8 cellular contexts compared by ENCODE assay signal in the genomic region with DNA sequence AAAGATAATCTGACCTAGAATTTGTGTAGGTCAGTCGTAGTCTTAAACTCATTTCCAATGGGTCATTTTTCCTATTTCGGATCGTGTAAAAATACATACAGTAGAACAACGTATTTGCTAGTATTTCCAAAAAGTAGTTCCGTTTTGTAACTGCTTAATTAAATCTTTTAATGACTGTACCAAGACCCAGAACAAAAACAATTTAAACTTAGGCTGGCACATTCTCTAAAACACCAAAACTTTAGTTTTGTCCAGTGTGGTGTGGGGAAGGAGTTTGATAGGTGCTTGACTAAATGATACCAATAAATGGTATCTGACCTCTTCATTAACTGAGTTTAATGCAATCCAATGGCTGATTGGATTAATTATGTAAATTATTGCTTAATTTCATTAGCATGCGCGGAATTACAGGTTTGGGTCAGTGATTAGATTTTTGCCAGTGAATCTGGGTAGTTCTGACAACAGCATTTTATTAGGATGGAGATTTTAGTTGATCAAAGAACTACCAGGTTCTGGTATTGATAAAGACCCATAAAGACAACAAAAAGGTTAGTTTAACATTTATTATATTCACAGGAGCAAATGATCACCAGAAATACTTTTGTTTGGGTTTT. TPM values are rescaled to one million over a fixed set of nuclear protein-coding genes. Genes with fewer than 3 reads are reported as not detected.
DNase-seq lines count a peak whose midpoint lies in the region; ATAC-seq and TF ChIP-seq lines count a peak whose summit lies in the region.

No MANE protein-coding gene starts in this region.

- no peak overlapping the region for H3K4me3 Mint-ChIP-seq in activated CD4-positive, alpha-beta T cell treated with anti-CD3 and anti-CD28 coated beads for 36 hours

- no peak overlapping the region for H2AK5ac ChIP-seq in mesenchymal stem cell (ENCODE audit: low read length, severe bottlenecking)

- H3K36me3 Mint-ChIP-seq in activated CD4-positive, alpha-beta T cell treated with anti-CD3 and anti-CD28 coated beads for 36 hours (ENCODE audit: low read depth), result peaks cover 3% of the 10 kb centered on the region

- no peaks in the 10 kb centered on the region for H3K27me3 Mint-ChIP-seq in activated CD4-positive, alpha-beta T cell treated with anti-CD3 and anti-CD28 coated beads for 36 hours

- WGBS in mesenchymal stem cell, result 10% methylated on average over 2 of the region's 7 CpGs

- intact Hi-C loops in left colon (cut with DNase I, micrococcal nuclease), result loop anchor here in 1 of 2 donors (10.0 kb wide), 2 partner anchors 417 to 707 kb away; partner anchors contain the start of gene ZNF184
- intact Hi-C loops in activated CD4-positive, alpha-beta T cell treated with anti-CD3 and anti-CD28 coated beads for 36 hours (cut with DNase I, micrococcal nuclease), result loop anchor here (2.0 to 10.0 kb wide), 8 partner anchors 204 to 1849 kb away; partner anchors contain the start of gene ZNF184 (in 1 of the 2)

- in situ Hi-C loops in astrocyte of the cerebellum (cut with HindIII; ENCODE audit: low sequenced_read_pairs), result loop anchor here (5.0 kb wide), 1 partner anchor 69 kb away; a partner anchor contains a TSS

- no peak overlapping the region for H3K18ac ChIP-seq in mesenchymal stem cell (ENCODE audit: low read depth in 1 of 2, low read length in 2 of 2)

- H4K8ac ChIP-seq in mesenchymal stem cell (ENCODE audit: low read length), result no peak overlapping the region

- no peak overlapping the region for H2BK12ac ChIP-seq in mesenchymal stem cell (ENCODE audit: low read length in 2 of 2)

- no peak for ATAC-seq in left colon
- no peak for ATAC-seq in activated CD4-positive, alpha-beta T cell treated with anti-CD3 and anti-CD28 coated beads for 36 hours

- H3K23ac ChIP-seq in mesenchymal stem cell (ENCODE audit: low read length in 2 of 2), result no peak overlapping the region

- no peak overlapping the region for H4K91ac ChIP-seq in mesenchymal stem cell (ENCODE audit: low read length)

- peaks cover 13% of the 10 kb centered on the region for H3K4me1 ChIP-seq in mesenchymal stem cell (ENCODE audit: control insufficient read depth, insufficient read depth, low read depth, low read length)

- peak overlapping the region; percentile 79 for H3K9ac ChIP-seq in mesenchymal stem cell (ENCODE audit: low read length)

- no peaks in the 10 kb centered on the region for H3K9me3 ChIP-seq in mesenchymal stem cell (ENCODE audit: control insufficient read depth, low read length)

- peak overlapping the region; percentile 99 for H3K27ac ChIP-seq in C4-2B
- H3K27ac ChIP-seq in mesenchymal stem cell (ENCODE audit: low read length, poor library complexity, severe bottlenecking), result peak overlapping the region; percentile 30

- H3K27ac Mint-ChIP-seq in activated CD4-positive, alpha-beta T cell treated with anti-CD3 and anti-CD28 coated beads for 36 hours, result no peak overlapping the region

- H3K9me3 Mint-ChIP-seq in activated CD4-positive, alpha-beta T cell treated with anti-CD3 and anti-CD28 coated beads for 36 hours (ENCODE audit: low read depth), result no peaks in the 10 kb centered on the region

- no peak overlapping the region for H2BK5ac ChIP-seq in mesenchymal stem cell (ENCODE audit: low read depth, low read length, poor library complexity, severe bottlenecking)

- no peak for DNase-seq in Jurkat, Clone E6-1 (ENCODE audit: low read depth, low spot score)
- DNase-seq in astrocyte of the cerebellum (ENCODE audit: low read depth), result no peak
- DNase-seq in mesenchymal stem cell, result no peak
- no peak for DNase-seq in left colon
- DNase-seq in activated CD4-positive, CD25-positive, alpha-beta regulatory T cell (lab: John Stamatoyannopoulos, UW), result no peak
- DNase-seq in activated CD4-positive, alpha-beta T cell treated with anti-CD3 and anti-CD28 coated beads for 36 hours, result no peak
- no peak for DNase-seq in amniotic stem cell (lab: John Stamatoyannopoulos, UW)

- no peaks in the 10 kb centered on the region for H3K27me3 ChIP-seq in mesenchymal stem cell (ENCODE audit: control insufficient read depth in 1 of 2, insufficient read depth in 1 of 2, low read length in 2 of 2)

- no peak overlapping the region for H3K4ac ChIP-seq in mesenchymal stem cell (ENCODE audit: low read depth in 1 of 2, low read length in 2 of 2)

- H3K79me1 ChIP-seq in mesenchymal stem cell (replicated peaks; ENCODE audit: low read length, poor library complexity, severe bottlenecking), result no peaks in the 10 kb centered on the region

- H2BK15ac ChIP-seq in mesenchymal stem cell (ENCODE audit: low read depth, poor library complexity, severe bottlenecking), result peak overlapping the region; percentile 39

- H3K36me3 ChIP-seq in mesenchymal stem cell (ENCODE audit: control insufficient read depth in 1 of 2, insufficient read depth in 2 of 2, low read depth in 1 of 2, low read length in 2 of 2), result no peaks in the 10 kb centered on the region

- H3K4me2 ChIP-seq in mesenchymal stem cell (ENCODE audit: low read length, poor library complexity, severe bottlenecking), result peak overlapping the region; percentile 88

- no peak overlapping the region for H2AFZ ChIP-seq in mesenchymal stem cell (ENCODE audit: low read depth, low read length)

- CTCF ChIA-PET in activated CD4-positive, alpha-beta T cell treated with anti-CD3 and anti-CD28 coated beads for 36 hours (lab: Charles Lee), result interaction anchor here (0.7 to 5.3 kb wide), 4 partner anchors 20 to 764 kb away, joined by 3 to 56 read pairs (median 11); a partner anchor contains a TSS

- peaks cover 31% of the 10 kb centered on the region for H3K4me1 Mint-ChIP-seq in activated CD4-positive, alpha-beta T cell treated with anti-CD3 and anti-CD28 coated beads for 36 hours

- H3K14ac ChIP-seq in mesenchymal stem cell (ENCODE audit: low read length in 2 of 2), result no peak overlapping the region

- POLR2A ChIA-PET in activated CD4-positive, alpha-beta T cell treated with anti-CD3 and anti-CD28 coated beads for 36 hours (lab: Charles Lee), result interaction anchor here (0.6 to 10.2 kb wide), 11 partner anchors 22 to 1675 kb away, joined by 3 to 775 read pairs (median 5); partner anchors contain the start of gene ZNF184

- no peak for TF ChIP-seq CTCF in C4-2B (conservative IDR thresholded peaks at IDR 0.05)
- TF ChIP-seq CTCF in astrocyte of the cerebellum (IDR thresholded peaks at IDR 0.05; ENCODE audit: low read depth, low read length, missing control alignments), result no peak

- no peak overlapping the region for H2BK120ac ChIP-seq in mesenchymal stem cell (ENCODE audit: low read depth, low read length)

- H3K4me3 ChIP-seq in Jurkat, Clone E6-1 (ENCODE audit: low read length), result peak overlapping the region; percentile 69
- peak overlapping the region; percentile 79 for H3K4me3 ChIP-seq in astrocyte of the cerebellum (ENCODE audit: low read depth, low read length)
- H3K4me3 ChIP-seq in mesenchymal stem cell (ENCODE audit: insufficient read depth in 1 of 2, low read depth in 1 of 2, low read length in 2 of 2), result peak overlapping the region in 1 of 2 experiments; percentile 81

RNA-seq across cellular contexts. Expression of gene OR2B2, which starts 20.8 kb away (rescaled TPM):
- polyA plus RNA-seq in Jurkat, Clone E6-1 (2012; ENCODE audit: insufficient read depth, insufficient read length), result not detected
- not detected for polyA plus RNA-seq in mesenchymal stem cell (2013, experiment 1 of 2)
- polyA plus RNA-seq in mesenchymal stem cell (2013, experiment 2 of 2), result not detected
- not detected for total RNA-seq in left colon
- not detected for total RNA-seq in activated CD4-positive, alpha-beta T cell treated with anti-CD3 and anti-CD28 coated beads for 36 hours
